In the genomic region with DNA sequence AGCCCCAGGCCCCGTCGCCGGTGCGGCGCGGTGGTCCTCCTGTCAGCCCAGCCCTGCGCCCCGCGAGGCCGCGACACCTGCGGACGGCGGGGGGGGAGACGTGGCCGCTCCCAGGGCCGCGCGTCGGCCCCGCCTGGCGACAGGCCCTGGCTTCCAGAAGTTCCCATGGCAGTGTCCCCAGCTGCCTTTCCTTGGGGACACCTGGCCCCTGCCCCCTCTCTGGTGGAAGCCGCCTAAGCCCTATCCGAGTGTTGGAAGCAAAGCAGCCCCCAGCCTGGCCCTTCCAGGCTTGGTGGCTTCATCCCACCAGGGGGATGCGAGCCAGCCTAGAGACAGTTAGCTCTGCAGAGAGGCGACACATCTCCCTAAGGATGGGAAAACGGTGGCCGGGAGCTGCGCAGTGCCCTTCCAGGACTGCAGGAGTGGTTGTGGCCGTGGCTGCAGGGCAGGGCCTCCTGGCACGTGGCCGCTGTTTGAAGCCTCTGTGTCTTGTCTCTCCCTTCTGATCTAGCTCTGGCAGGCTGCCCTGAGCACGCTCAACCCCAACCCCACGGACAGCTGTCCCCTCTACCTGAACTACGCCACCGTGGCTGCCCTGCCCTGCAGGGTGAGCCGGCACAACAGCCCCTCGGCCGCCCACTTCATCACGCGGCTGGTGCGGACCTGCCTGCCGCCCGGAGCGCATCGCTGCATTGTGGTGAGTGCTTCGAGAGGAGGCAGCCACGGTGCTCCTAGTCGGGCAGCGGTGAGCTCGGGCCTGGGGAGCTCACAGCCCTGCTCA, we compare ENCODE assay signal across 8 cellular contexts. TPM values are rescaled to one million over a fixed set of nuclear protein-coding genes. Genes with fewer than 3 reads are reported as not detected.
A peak's percentile ranks its signal among the peaks of the same experiment; 100 is the strongest.
DNase-seq lines count a peak whose midpoint lies in the region; ATAC-seq and TF ChIP-seq lines count a peak whose summit lies in the region.

No MANE protein-coding gene starts in this region.

- H3K27ac ChIP-seq in RWPE2 (ENCODE audit: poor library complexity, severe bottlenecking) = peak overlapping the region; percentile 34

- H3K9me3 Mint-ChIP-seq in effector memory CD8-positive, alpha-beta T cell = no peaks in the 10 kb centered on the region
- H3K9me3 Mint-ChIP-seq in naive B cell = no peaks in the 10 kb centered on the region

- H3K4me1 Mint-ChIP-seq in effector memory CD8-positive, alpha-beta T cell (ENCODE audit: low read depth in 2 of 2) = peaks cover 5 to 12% of the 10 kb centered on the region in 2 donors
- H3K4me1 Mint-ChIP-seq in naive B cell = peaks cover 9 to 12% (median 9%) of the 10 kb centered on the region in 3 donors

- H3K4me3 ChIP-seq in GM06990 (replicated peaks; ENCODE audit: low read depth, low read length) (peak overlapping the region; percentile 59), HFF-Myc (replicated peaks; ENCODE audit: low read depth, low read length) (peak overlapping the region; percentile 38), RWPE2 (ENCODE audit: severe bottlenecking) (peak overlapping the region; percentile 61)

- DNase-seq in GM06990 (ENCODE audit: extremely low read depth, insufficient read length) (no peak), HFF-Myc (ENCODE audit: extremely low read depth, low read depth) (no peak), RWPE2 (ENCODE audit: low spot score) (peak; percentile 87), naive B cell (peak; percentile 17), NCI-H2107 (lab: John Stamatoyannopoulos, UW) (no peak), T1000 (lab: John Stamatoyannopoulos, UW) (no peak)
- peak in 1 of 3 experiments; percentile 32 for DNase-seq in effector memory CD8-positive, alpha-beta T cell

- TF ChIP-seq CTCF in GM06990 (IDR thresholded peaks at IDR 0.05; ENCODE audit: insufficient read depth, low read length, poor library complexity, severe bottlenecking) (no peak), HFF-Myc (IDR thresholded peaks at IDR 0.05; ENCODE audit: low read depth, low read length, missing control alignments) (no peak), RWPE2 (IDR thresholded peaks at IDR 0.05; ENCODE audit: poor library complexity, severe bottlenecking) (no peak)

- H3K27ac Mint-ChIP-seq in effector memory CD8-positive, alpha-beta T cell = peak overlapping the region; percentile 85 to 86
- H3K27ac Mint-ChIP-seq in naive B cell = peak overlapping the region in 5 of 6 donors; percentile 19 to 90 (median 72)

- H3K27me3 ChIP-seq in GM06990 (replicated peaks; ENCODE audit: control insufficient read depth, insufficient read depth, low read length) (no peaks in the 10 kb centered on the region), RWPE2 (ENCODE audit: insufficient read depth, poor library complexity, severe bottlenecking) (no peaks in the 10 kb centered on the region)

- H3K4me1 ChIP-seq in RWPE2 (ENCODE audit: insufficient read depth, poor library complexity, severe bottlenecking) = peaks cover 7% of the 10 kb centered on the region

- peaks cover 6% of the 10 kb centered on the region for H3K36me3 ChIP-seq in GM06990 (ENCODE audit: control insufficient read depth, insufficient read depth, low read length)
- peaks cover 12% of the 10 kb centered on the region; the same call in 1 of the 2 replicates for H3K36me3 ChIP-seq in RWPE2 (ENCODE audit: low read depth)

- H3K36me3 Mint-ChIP-seq in effector memory CD8-positive, alpha-beta T cell (ENCODE audit: insufficient read depth) = peaks cover 9% of the 10 kb centered on the region
- no peaks in the 10 kb centered on the region for H3K36me3 Mint-ChIP-seq in naive B cell

- ATAC-seq in RWPE2 (ENCODE audit: low read depth) (peak; percentile 8), naive B cell (ENCODE audit: low read depth in 2 of 2) (no peak), GM18868 (IDR thresholded peaks at IDR 0.05; ENCODE audit: unreplicated experiment) (no peak)
- ATAC-seq in effector memory CD8-positive, alpha-beta T cell (replicated peaks) = no peak

- H3K9me3 ChIP-seq in RWPE2 (ENCODE audit: severe bottlenecking) = no peaks in the 10 kb centered on the region

- H3K4me3 Mint-ChIP-seq in effector memory CD8-positive, alpha-beta T cell = peak overlapping the region; percentile 76 to 79
- H3K4me3 Mint-ChIP-seq in naive B cell = peak overlapping the region; percentile 73 to 87 (median 79)

- no peaks in the 10 kb centered on the region for H3K27me3 Mint-ChIP-seq in effector memory CD8-positive, alpha-beta T cell
- no peaks in the 10 kb centered on the region for H3K27me3 Mint-ChIP-seq in naive B cell

RNA-seq across cellular contexts. Expression of a gene that starts 0.8 kb away (rescaled TPM):
- polyA plus RNA-seq in naive B cell (ENCODE audit: low read depth in 6 of 6) = 1 to 10 TPM; 4.2 to 8.4 (median 6.0) TPM

RNA-seq across cellular contexts. Expression of a gene that starts 42.3 kb away (rescaled TPM):
- 10 to 100 TPM; 15.7 to 35.7 (median 20.8) TPM for polyA plus RNA-seq in naive B cell (ENCODE audit: low read depth in 6 of 6)

Comparison
In these comparisons a context has a peak if more than half of its experiments do, and no peak if none do; other contexts are left out.
1. DNase-seq: peak in RWPE2 (single experiment) and naive B cell (single experiment); none in GM06990 (single experiment), HFF-Myc (single experiment), NCI-H2107 (single experiment) and T1000 (single experiment).
2. Peak in every context shown above with its lines, with median percentiles within 50 percentile points of each other: H3K4me3 ChIP-seq.